Comparison of ENCODE assay signal across 6 cellular contexts in genomic region chr4:177490769-177491168, GRCh38.
"Had no signal": no experiment of that assay in that cellular context is flagged by ENCODE, and none has a peak within 500 bp of the region (broad histone marks: within the 10 kb centered on the region; RNA-seq: fewer than 3 reads in every experiment).

No MANE protein-coding gene starts in this region.

- H3K4me3 ChIP-seq: K562 had no signal

- DNase-seq: KBM-7, KG1 had no signal

- H3K4me2 ChIP-seq: KMS-11 had no signal

- ATAC-seq: K562 had no signal

- H3K9ac ChIP-seq: KMS-11 had no signal

- FAIRE-seq: HTR-8/SVneo, K562 had no signal

- H3K27ac ChIP-seq: HL-60, KMS-11 had no signal
